Comparison of ENCODE assay signal across 12 cellular contexts in the genomic region with DNA sequence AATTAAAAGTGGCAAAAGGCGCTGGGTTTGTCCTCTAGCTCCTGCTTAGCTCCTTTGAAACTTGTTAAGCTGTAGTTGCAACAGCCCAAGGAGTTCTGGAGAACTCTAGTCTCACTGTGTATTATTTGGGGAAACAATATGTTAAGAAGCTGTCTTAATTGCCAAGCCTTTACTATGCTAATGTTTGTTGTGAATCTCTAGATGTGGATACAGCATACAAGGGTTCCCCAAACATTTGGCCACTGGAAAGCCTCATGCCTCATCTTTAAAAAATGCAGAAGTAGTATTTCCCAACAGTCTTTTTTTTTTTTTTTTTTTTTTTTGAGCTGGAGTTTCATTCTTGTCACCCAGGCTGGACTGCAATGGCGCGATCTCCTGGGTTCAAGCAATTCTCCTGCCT.
DNase-seq lines count a peak whose midpoint lies in the region; ATAC-seq and TF ChIP-seq lines count a peak whose summit lies in the region.
"Had no signal": no experiment of that assay in that cellular context is flagged by ENCODE, and none has a peak within 500 bp of the region (broad histone marks: within the 10 kb centered on the region; RNA-seq: fewer than 3 reads in every experiment).

No MANE protein-coding gene starts in this region.

- peak overlapping the region; percentile 75 for H3K27ac Mint-ChIP-seq in glutamatergic neuron (ENCODE audit: unreplicated experiment)
- H3K27ac Mint-ChIP-seq: activated CD8-positive, alpha-beta T cell treated with anti-CD3 and anti-CD28 coated beads, Interleukin-2, amount 10 ng/mL, durations not matched to agents 7 days and 5 days; activated naive CD8-positive, alpha-beta T cell treated with anti-CD3 and anti-CD28 coated beads for 36 hours had no signal

- ATAC-seq in left ventricle myocardium superior, result peak; percentile 2
- no peak for ATAC-seq in GM21576 (IDR thresholded peaks at IDR 0.05; ENCODE audit: unreplicated experiment)
- ATAC-seq: activated CD8-positive, alpha-beta T cell treated with anti-CD3 and anti-CD28 coated beads, Interleukin-2, amount 10 ng/mL, durations not matched to agents 7 days and 5 days had no signal

- peaks cover 63% of the 10 kb centered on the region for H3K4me1 Mint-ChIP-seq in glutamatergic neuron (ENCODE audit: low read depth, unreplicated experiment)

- no peak overlapping the region for H3K4me3 ChIP-seq in left ventricle myocardium inferior
- H3K4me3 ChIP-seq in tibial artery, result no peak overlapping the region
- H3K4me3 ChIP-seq: thyroid gland had no signal

- H3K4me1 ChIP-seq in left ventricle myocardium inferior (peaks cover 79% of the 10 kb centered on the region), tibial artery (peaks cover 0 to 60% (median 45%) of the 10 kb centered on the region in 4 donors)

- no peaks in the 10 kb centered on the region for H3K9me3 ChIP-seq in left ventricle myocardium inferior (replicated peaks)
- H3K9me3 ChIP-seq in tibial artery, result no peaks in the 10 kb centered on the region
- H3K9me3 ChIP-seq: thyroid gland had no signal

- DNase-seq in left ventricle myocardium superior, result no peak
- DNase-seq in left ventricle myocardium inferior, result no peak
- peak; percentile 30 for DNase-seq in OCI-M1 (lab: John Stamatoyannopoulos, UW)
- no peak for DNase-seq in glutamatergic neuron
- no peak for DNase-seq in NCI-H2227 treated with DMSO at 0.1 percent for 48 hours (lab: John Stamatoyannopoulos, UW)
- no peak for DNase-seq in amygdala (lab: John Stamatoyannopoulos, UW)
- no peak for DNase-seq in tibial artery
- DNase-seq: activated CD8-positive, alpha-beta T cell treated with anti-CD3 and anti-CD28 coated beads, Interleukin-2, amount 10 ng/mL, durations not matched to agents 7 days and 5 days; activated naive CD8-positive, alpha-beta T cell treated with anti-CD3 and anti-CD28 coated beads for 36 hours; GOT3; thyroid gland had no signal

- H3K9me3 Mint-ChIP-seq in glutamatergic neuron (ENCODE audit: unreplicated experiment), result peaks cover 14% of the 10 kb centered on the region
- H3K9me3 Mint-ChIP-seq: activated naive CD8-positive, alpha-beta T cell treated with anti-CD3 and anti-CD28 coated beads for 36 hours had no signal

- H3K36me3 Mint-ChIP-seq in glutamatergic neuron (ENCODE audit: unreplicated experiment), result peaks cover 5% of the 10 kb centered on the region
- H3K36me3 Mint-ChIP-seq: activated naive CD8-positive, alpha-beta T cell treated with anti-CD3 and anti-CD28 coated beads for 36 hours had no signal

- intact Hi-C loops in left ventricle myocardium superior (cut with micrococcal nuclease), result no loop called here
- intact Hi-C loops in left ventricle myocardium inferior (cut with micrococcal nuclease), result no loop called here
- intact Hi-C loops in tibial artery (cut with DNase I; ENCODE audit: low total_unique reads), result no loop called here

- no peak overlapping the region for H3K27ac ChIP-seq in left ventricle myocardium inferior (replicated peaks)
- H3K27ac ChIP-seq in tibial artery, result no peak overlapping the region
- H3K27ac ChIP-seq: thyroid gland had no signal

- TF ChIP-seq CTCF in left ventricle myocardium inferior (IDR thresholded peaks at IDR 0.05; ENCODE audit: borderline replicate concordance), result no peak
- no peak for TF ChIP-seq CTCF in glutamatergic neuron (IDR thresholded peaks at IDR 0.05; ENCODE audit: partially characterized antibody, unreplicated experiment)
- TF ChIP-seq CTCF in tibial artery (IDR thresholded peaks at IDR 0.05), result no peak

- H3K36me3 ChIP-seq in left ventricle myocardium inferior (no peaks in the 10 kb centered on the region), tibial artery (no peaks in the 10 kb centered on the region)
- H3K36me3 ChIP-seq: thyroid gland had no signal

- no peak overlapping the region for H3K4me3 Mint-ChIP-seq in glutamatergic neuron (ENCODE audit: unreplicated experiment)
- H3K4me3 Mint-ChIP-seq: activated CD8-positive, alpha-beta T cell treated with anti-CD3 and anti-CD28 coated beads, Interleukin-2, amount 10 ng/mL, durations not matched to agents 7 days and 5 days; activated naive CD8-positive, alpha-beta T cell treated with anti-CD3 and anti-CD28 coated beads for 36 hours had no signal

- peaks cover 7% of the 10 kb centered on the region for H3K27me3 Mint-ChIP-seq in glutamatergic neuron (ENCODE audit: unreplicated experiment)
- H3K27me3 Mint-ChIP-seq: activated naive CD8-positive, alpha-beta T cell treated with anti-CD3 and anti-CD28 coated beads for 36 hours had no signal

- H3K27me3 ChIP-seq in left ventricle myocardium inferior (ENCODE audit: low read depth), result no peaks in the 10 kb centered on the region
- no peaks in the 10 kb centered on the region for H3K27me3 ChIP-seq in tibial artery
- H3K27me3 ChIP-seq: thyroid gland had no signal
